8 cellular contexts compared by ENCODE assay signal in the genomic region with DNA sequence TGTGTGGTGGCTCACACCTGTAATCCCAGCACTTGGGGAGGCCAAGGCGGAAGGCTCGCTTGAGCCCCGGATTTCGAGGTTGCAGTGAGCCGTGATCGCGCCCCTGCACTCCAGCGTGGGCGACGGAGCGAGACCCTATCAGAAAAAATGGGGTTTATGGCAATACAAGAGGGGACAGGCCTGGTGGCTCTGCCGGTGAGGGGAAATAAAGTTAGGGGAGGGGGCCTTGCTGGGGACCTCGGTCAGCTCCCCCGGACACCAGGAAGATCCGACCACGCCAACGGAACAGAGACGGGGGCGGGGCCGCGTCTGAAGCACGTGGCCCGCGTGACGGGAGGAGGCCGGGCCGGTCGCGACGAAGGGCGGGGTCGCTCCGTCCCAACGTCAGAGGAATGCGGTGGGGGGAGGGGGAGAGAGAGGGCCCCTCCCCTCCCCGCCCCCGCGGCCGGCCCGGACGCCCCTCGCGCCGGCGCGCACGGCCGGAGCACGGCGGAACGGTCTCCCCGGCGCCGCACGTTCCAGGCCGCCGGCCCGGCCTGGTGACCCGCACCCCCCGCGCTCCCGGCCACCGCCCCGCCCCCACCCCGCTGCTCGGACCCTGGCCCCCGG. TPM values are rescaled to one million over a fixed set of nuclear protein-coding genes. Genes with fewer than 3 reads are reported as not detected.
A peak's percentile ranks its signal among the peaks of the same experiment; 100 is the strongest.
DNase-seq lines count a peak whose midpoint lies in the region; ATAC-seq and TF ChIP-seq lines count a peak whose summit lies in the region.

No MANE protein-coding gene starts in this region.

- H2BK5ac ChIP-seq in mesendoderm (ENCODE audit: low read length): no peak overlapping the region

- in situ Hi-C loops in GM13976 (cut with MboI; ENCODE audit: low sequenced_read_pairs, unreplicated experiment): no loop called here

- no peak overlapping the region for H4K8ac ChIP-seq in mesendoderm (ENCODE audit: low read depth, low read length)

- H3K27ac Mint-ChIP-seq in activated CD8-positive, alpha-beta memory T cell treated with anti-CD3 and anti-CD28 coated beads, Interleukin-2, amount 10 ng/mL, durations not matched to agents 7 days and 5 days: peak overlapping the region; percentile 99
- H3K27ac Mint-ChIP-seq in effector memory CD8-positive, alpha-beta T cell: peak overlapping the region; percentile 99 to 100

- H3K9me3 Mint-ChIP-seq in activated CD8-positive, alpha-beta memory T cell treated with anti-CD3 and anti-CD28 coated beads, Interleukin-2, amount 10 ng/mL, durations not matched to agents 7 days and 5 days (ENCODE audit: low read depth): no peaks in the 10 kb centered on the region
- H3K9me3 Mint-ChIP-seq in effector memory CD8-positive, alpha-beta T cell: no peaks in the 10 kb centered on the region

- peaks cover 45% of the 10 kb centered on the region for H3K4me1 Mint-ChIP-seq in activated CD8-positive, alpha-beta memory T cell treated with anti-CD3 and anti-CD28 coated beads, Interleukin-2, amount 10 ng/mL, durations not matched to agents 7 days and 5 days
- H3K4me1 Mint-ChIP-seq in effector memory CD8-positive, alpha-beta T cell (ENCODE audit: low read depth in 2 of 2): peaks cover 39 to 41% of the 10 kb centered on the region in 2 donors

- peak overlapping the region; percentile 88 for H3K4me3 Mint-ChIP-seq in activated CD8-positive, alpha-beta memory T cell treated with anti-CD3 and anti-CD28 coated beads, Interleukin-2, amount 10 ng/mL, durations not matched to agents 7 days and 5 days
- peak overlapping the region; percentile 97 to 98 for H3K4me3 Mint-ChIP-seq in effector memory CD8-positive, alpha-beta T cell

- CTCF ChIA-PET in activated CD8-positive, alpha-beta memory T cell treated with anti-CD3 and anti-CD28 coated beads, Interleukin-2, amount 10 ng/mL, durations not matched to agents 7 days and 5 days (lab: Charles Lee): interaction anchor here (0.6 to 4.4 kb wide), 10 partner anchors 9 to 217 kb away, joined by 3 to 24 read pairs (median 5); partner anchors contain the start of genes MRPS12, RINL and SARS2

- no peak overlapping the region for H2AK5ac ChIP-seq in mesendoderm (ENCODE audit: low read length)

- peak overlapping the region; percentile 75 for H3K27ac ChIP-seq in mesendoderm (ENCODE audit: low read depth, low read length)

- H2BK120ac ChIP-seq in mesendoderm (ENCODE audit: low read depth, low read length): no peak overlapping the region

- H3K23ac ChIP-seq in mesendoderm (ENCODE audit: low read length): no peak overlapping the region

- peak overlapping the region; percentile 95 for H3K56ac ChIP-seq in mesendoderm (ENCODE audit: low read length)

- peak overlapping the region; percentile 80 for H3K9ac ChIP-seq in mesendoderm (ENCODE audit: low read length)

- H3K18ac ChIP-seq in mesendoderm (ENCODE audit: low read length): peak overlapping the region; percentile 99

- no peaks in the 10 kb centered on the region for H3K27me3 ChIP-seq in mesendoderm (ENCODE audit: insufficient read depth, low read length, poor library complexity)

- peaks cover 28% of the 10 kb centered on the region for H3K36me3 Mint-ChIP-seq in activated CD8-positive, alpha-beta memory T cell treated with anti-CD3 and anti-CD28 coated beads, Interleukin-2, amount 10 ng/mL, durations not matched to agents 7 days and 5 days
- peaks cover 61% of the 10 kb centered on the region for H3K36me3 Mint-ChIP-seq in effector memory CD8-positive, alpha-beta T cell (ENCODE audit: insufficient read depth)

- H3K79me2 ChIP-seq in mesendoderm (ENCODE audit: control insufficient read depth, insufficient read depth, low read length): peaks cover 24% of the 10 kb centered on the region

- no peak for TF ChIP-seq CTCF in GM13976 (IDR thresholded peaks at IDR 0.05; ENCODE audit: borderline replicate concordance, control extremely low read depth, extremely low read depth, insufficient read depth, missing control alignments)

- peaks cover 7% of the 10 kb centered on the region for H3K79me1 ChIP-seq in mesendoderm (ENCODE audit: low read length)

- peak overlapping the region; percentile 92 for H3K4ac ChIP-seq in mesendoderm (ENCODE audit: low read depth, low read length)

- H3K27me3 Mint-ChIP-seq in activated CD8-positive, alpha-beta memory T cell treated with anti-CD3 and anti-CD28 coated beads, Interleukin-2, amount 10 ng/mL, durations not matched to agents 7 days and 5 days: no peaks in the 10 kb centered on the region
- no peaks in the 10 kb centered on the region for H3K27me3 Mint-ChIP-seq in effector memory CD8-positive, alpha-beta T cell

- H3K4me3 ChIP-seq in mesendoderm (ENCODE audit: low read length): no peak overlapping the region

- peak; percentile 10 for ATAC-seq in activated CD8-positive, alpha-beta memory T cell treated with anti-CD3 and anti-CD28 coated beads, Interleukin-2, amount 10 ng/mL, durations not matched to agents 7 days and 5 days
- peak; percentile 5 for ATAC-seq in effector memory CD8-positive, alpha-beta T cell (replicated peaks)
- ATAC-seq in GM19467 (IDR thresholded peaks at IDR 0.05; ENCODE audit: unreplicated experiment): no peak

- peak overlapping the region; percentile 14 for H2BK15ac ChIP-seq in mesendoderm (replicated peaks; ENCODE audit: low read depth)

- peaks cover 4% of the 10 kb centered on the region for H3K4me1 ChIP-seq in mesendoderm (ENCODE audit: control insufficient read depth, low read depth, low read length)

- H3K4me2 ChIP-seq in mesendoderm (ENCODE audit: low read length): peak overlapping the region; percentile 94

- WGBS in mesendoderm (ENCODE audit: extremely low coverage, insufficient coverage, low lambda C conversion rate): no CpG with 5 or more reads among the region's 67 CpGs

- no peak overlapping the region for H4K5ac ChIP-seq in mesendoderm (ENCODE audit: low read length)

- H3K36me3 ChIP-seq in mesendoderm (ENCODE audit: control insufficient read depth, insufficient read depth, low read length): peaks cover 8% of the 10 kb centered on the region

- DNase-seq in GM13976 (ENCODE audit: low spot score) (peak; percentile 94), HT1080 (ENCODE audit: low read depth) (peak; percentile 80), mesendoderm (peak; percentile 95)
- peak; percentile 93 for DNase-seq in NK-92 treated with Interleukin-12 subunit alpha and Interleukin-12 subunit beta, amount 100 ng/mL, for 24 hours (lab: John Stamatoyannopoulos, UW)
- peak; percentile 94 for DNase-seq in activated CD8-positive, alpha-beta memory T cell treated with anti-CD3 and anti-CD28 coated beads, Interleukin-2, amount 10 ng/mL, durations not matched to agents 7 days and 5 days
- DNase-seq in effector memory CD8-positive, alpha-beta T cell: peak; percentile 80 to 86 (median 83)
- peak; percentile 81 for DNase-seq in stimulated activated CD8-positive, alpha-beta memory T cell treated with anti-CD3 and anti-CD28 coated beads, Interleukin-12 subunit alpha, Interleukin-12 subunit beta, amount 100 ng/mL, for 1 hour (ENCODE audit: low read depth)

RNA-seq across cellular contexts. Expression of gene HNRNPL, which starts 1.9 kb away (rescaled TPM):
- total RNA-seq in HT1080 (2014; rRNA removed; shearing (Covaris generic)): 419 and 531 TPM in 2 replicates
- 336 and 373 TPM in 2 replicates for polyA plus RNA-seq in HT1080 (2015; cell fraction: cytosol; rRNA removed)
- 497 and 507 TPM in 2 replicates for polyA plus RNA-seq in HT1080 (2015; cell fraction: nucleus; rRNA removed)
- 100 to 1,000 TPM; 479 to 611 TPM for total RNA-seq in activated CD8-positive, alpha-beta memory T cell treated with anti-CD3 and anti-CD28 coated beads, Interleukin-2, amount 10 ng/mL, durations not matched to agents 7 days and 5 days
- 460 TPM for polyA plus RNA-seq in mesendoderm (2013, experiment 1 of 2)
- polyA plus RNA-seq in mesendoderm (2013, experiment 2 of 2): 455 TPM

RNA-seq across cellular contexts. Expression of gene ECH1, which starts 20.1 kb away (rescaled TPM):
- total RNA-seq in HT1080 (2014; rRNA removed; shearing (Covaris generic)): 15.0 and 31.0 TPM in 2 replicates
- 53.8 and 55.6 TPM in 2 replicates for polyA plus RNA-seq in HT1080 (2015; cell fraction: cytosol; rRNA removed)
- 41.9 and 48.1 TPM in 2 replicates for polyA plus RNA-seq in HT1080 (2015; cell fraction: nucleus; rRNA removed)
- total RNA-seq in activated CD8-positive, alpha-beta memory T cell treated with anti-CD3 and anti-CD28 coated beads, Interleukin-2, amount 10 ng/mL, durations not matched to agents 7 days and 5 days: 100 to 1,000 TPM; 207 to 214 TPM
- polyA plus RNA-seq in mesendoderm (2013, experiment 1 of 2): 147 TPM
- polyA plus RNA-seq in mesendoderm (2013, experiment 2 of 2): 149 TPM

RNA-seq across cellular contexts. Expression of gene RINL, which starts 26.3 kb away (rescaled TPM):
- total RNA-seq in HT1080 (2014; rRNA removed; shearing (Covaris generic)): 5.2 and 5.3 TPM in 2 replicates
- polyA plus RNA-seq in HT1080 (2015; cell fraction: cytosol; rRNA removed): 9.2 and 9.7 TPM in 2 replicates
- polyA plus RNA-seq in HT1080 (2015; cell fraction: nucleus; rRNA removed): 11.8 and 14.0 TPM in 2 replicates
- total RNA-seq in activated CD8-positive, alpha-beta memory T cell treated with anti-CD3 and anti-CD28 coated beads, Interleukin-2, amount 10 ng/mL, durations not matched to agents 7 days and 5 days: 10 to 100 TPM; 80.1 to 81.0 TPM
- polyA plus RNA-seq in mesendoderm (2013, experiment 1 of 2): 6.3 TPM
- 5.7 TPM for polyA plus RNA-seq in mesendoderm (2013, experiment 2 of 2)

RNA-seq across cellular contexts. Expression of gene LGALS4, which starts 39.0 kb away (rescaled TPM):
- total RNA-seq in HT1080 (2014; rRNA removed; shearing (Covaris generic)): 0.11 TPM in 1 of 2 replicates, not detected in the other
- not detected in 2 replicates for polyA plus RNA-seq in HT1080 (2015; cell fraction: cytosol; rRNA removed)
- not detected in 2 replicates for polyA plus RNA-seq in HT1080 (2015; cell fraction: nucleus; rRNA removed)
- 1 to 10 TPM; 1.4 to 2.4 TPM for total RNA-seq in activated CD8-positive, alpha-beta memory T cell treated with anti-CD3 and anti-CD28 coated beads, Interleukin-2, amount 10 ng/mL, durations not matched to agents 7 days and 5 days
- 0.13 TPM for polyA plus RNA-seq in mesendoderm (2013, experiment 1 of 2)
- 0.10 TPM for polyA plus RNA-seq in mesendoderm (2013, experiment 2 of 2)

RNA-seq across cellular contexts. Expression of gene SIRT2, which starts 47.7 kb away (rescaled TPM):
- total RNA-seq in HT1080 (2014; rRNA removed; shearing (Covaris generic)): 30.8 and 33.6 TPM in 2 replicates
- polyA plus RNA-seq in HT1080 (2015; cell fraction: cytosol; rRNA removed): 21.1 and 21.8 TPM in 2 replicates
- 23.1 and 27.8 TPM in 2 replicates for polyA plus RNA-seq in HT1080 (2015; cell fraction: nucleus; rRNA removed)
- 10 to 100 TPM; 47.1 to 47.8 TPM for total RNA-seq in activated CD8-positive, alpha-beta memory T cell treated with anti-CD3 and anti-CD28 coated beads, Interleukin-2, amount 10 ng/mL, durations not matched to agents 7 days and 5 days
- polyA plus RNA-seq in mesendoderm (2013, experiment 1 of 2): 5.4 TPM
- polyA plus RNA-seq in mesendoderm (2013, experiment 2 of 2): 5.4 TPM

Comparison
In these comparisons a context has a peak if more than half of its experiments do, and no peak if none do; other contexts are left out.
1. RNA of gene RINL, which starts 26.3 kb away (total RNA-seq): 80.1 to 81.0 TPM in activated CD8-positive, alpha-beta memory T cell treated with anti-CD3 and anti-CD28 coated beads, Interleukin-2, amount 10 ng/mL, durations not matched to agents 7 days and 5 days; 5.2 to 5.3 TPM in HT1080; every median in the first group is over 10 times any median in the second.
2. Peak in every context shown above with its lines, with median percentiles within 50 percentile points of each other: DNase-seq.